Comparison of ENCODE assay signal across 14 cellular contexts in the genomic region with DNA sequence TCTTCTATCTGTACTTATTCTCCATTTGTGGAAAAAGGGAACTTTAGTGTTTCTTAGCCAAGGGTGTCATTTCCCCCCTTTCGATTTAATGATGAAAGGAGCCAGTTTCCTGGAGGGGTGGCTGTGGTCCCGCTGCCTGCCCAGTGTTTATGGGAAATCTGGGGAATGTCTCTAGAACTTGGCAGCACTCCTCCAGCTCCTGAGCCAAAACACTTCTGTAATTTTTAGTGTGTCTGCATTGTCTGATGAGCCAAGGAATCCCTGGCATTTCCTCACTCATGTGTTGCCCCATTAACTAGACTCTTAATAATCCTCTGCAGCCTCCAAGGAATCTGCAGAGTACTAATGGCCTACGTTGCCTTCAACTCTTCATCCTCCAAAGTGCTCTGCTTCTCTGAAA.
DNase-seq lines count a peak whose midpoint lies in the region; ATAC-seq and TF ChIP-seq lines count a peak whose summit lies in the region.
"Had no signal": no experiment of that assay in that cellular context is flagged by ENCODE, and none has a peak within 500 bp of the region (broad histone marks: within the 10 kb centered on the region; RNA-seq: fewer than 3 reads in every experiment).

No MANE protein-coding gene starts in this region.

- H3K36me3 Mint-ChIP-seq in stimulated activated naive B cell treated with anti-CD40 and anti-IgM and Interleukin-4, amounts not matched to agents 10 μg/mL and 1 μg/mL and 100 μg/mL, for 72 hours, result no peaks in the 10 kb centered on the region
- H3K36me3 Mint-ChIP-seq: activated CD4-positive, alpha-beta memory T cell treated with anti-CD3 and anti-CD28 coated beads for 36 hours had no signal

- H3K27me3 Mint-ChIP-seq in stimulated activated naive B cell treated with anti-CD40 and anti-IgM and Interleukin-4, amounts not matched to agents 10 μg/mL and 1 μg/mL and 100 μg/mL, for 72 hours, result no peaks in the 10 kb centered on the region
- H3K27me3 Mint-ChIP-seq: activated CD4-positive, alpha-beta memory T cell treated with anti-CD3 and anti-CD28 coated beads for 36 hours had no signal

- TF ChIP-seq CTCF in left ventricle myocardium inferior (IDR thresholded peaks at IDR 0.05; ENCODE audit: borderline replicate concordance), result no peak
- TF ChIP-seq CTCF in omental fat pad (IDR thresholded peaks at IDR 0.05), result no peak

- intact Hi-C loops in left ventricle myocardium inferior (cut with micrococcal nuclease), result no loop called here

- H3K4me3 ChIP-seq in left ventricle myocardium inferior, result no peak overlapping the region
- H3K4me3 ChIP-seq: ascending aorta had no signal

- peaks cover 25% of the 10 kb centered on the region for H3K4me1 ChIP-seq in left ventricle myocardium inferior
- H3K4me1 ChIP-seq: foreskin keratinocyte had no signal

- H3K27ac Mint-ChIP-seq in stimulated activated naive B cell treated with anti-CD40 and anti-IgM and Interleukin-4, amounts not matched to agents 10 μg/mL and 1 μg/mL and 100 μg/mL, for 72 hours, result no peak overlapping the region
- H3K27ac Mint-ChIP-seq: activated CD4-positive, alpha-beta memory T cell treated with anti-CD3 and anti-CD28 coated beads for 36 hours had no signal

- H3K9me3 ChIP-seq in left ventricle myocardium inferior (replicated peaks), result peaks cover 2% of the 10 kb centered on the region
- H3K9me3 ChIP-seq: ascending aorta had no signal

- no peaks in the 10 kb centered on the region for H3K36me3 ChIP-seq in left ventricle myocardium inferior
- H3K36me3 ChIP-seq: ascending aorta had no signal

- H3K9me3 Mint-ChIP-seq in stimulated activated naive B cell treated with anti-CD40 and anti-IgM and Interleukin-4, amounts not matched to agents 10 μg/mL and 1 μg/mL and 100 μg/mL, for 72 hours, result peaks cover 0 to 3% of the 10 kb centered on the region in 2 donors

- no peaks in the 10 kb centered on the region for H3K4me1 Mint-ChIP-seq in stimulated activated naive B cell treated with anti-CD40 and anti-IgM and Interleukin-4, amounts not matched to agents 10 μg/mL and 1 μg/mL and 100 μg/mL, for 72 hours

- ATAC-seq in omental fat pad (ENCODE audit: low FRiP score), result peak; percentile 90
- ATAC-seq in stimulated activated naive B cell treated with anti-CD40 and anti-IgM and Interleukin-4, amounts not matched to agents 10 μg/mL and 1 μg/mL and 100 μg/mL, for 72 hours (replicated peaks), result no peak
- ATAC-seq: foreskin keratinocyte had no signal

- in situ Hi-C loops in ACHN (cut with HindIII; ENCODE audit: low pct_ligation_motif_present, low pct_unique_long_range_greater_than_20kb, low sequenced_read_pairs), result no loop called here

- no peaks in the 10 kb centered on the region for H3K27me3 ChIP-seq in left ventricle myocardium inferior (ENCODE audit: low read depth)
- H3K27me3 ChIP-seq: ascending aorta, foreskin keratinocyte had no signal

- H3K4me3 Mint-ChIP-seq in stimulated activated naive B cell treated with anti-CD40 and anti-IgM and Interleukin-4, amounts not matched to agents 10 μg/mL and 1 μg/mL and 100 μg/mL, for 72 hours, result no peak overlapping the region
- H3K4me3 Mint-ChIP-seq: activated CD4-positive, alpha-beta memory T cell treated with anti-CD3 and anti-CD28 coated beads for 36 hours; neural crest cell had no signal

- DNase-seq in ACHN (peak; percentile 35), astrocyte of the hippocampus (ENCODE audit: low read depth, low spot score) (peak; percentile 95), left ventricle myocardium inferior (peak; percentile 61), omental fat pad (ENCODE audit: low spot score) (peak; percentile 22), NK-92 (lab: John Stamatoyannopoulos, UW; ENCODE audit: unreplicated experiment) (no peak), GM19238 (ENCODE audit: insufficient read length, low spot score) (no peak), DMS79 treated with DMSO at 0.1 percent for 48 hours (lab: John Stamatoyannopoulos, UW) (no peak)
- DNase-seq in stimulated activated naive B cell treated with anti-CD40 and anti-IgM and Interleukin-4, amounts not matched to agents 10 μg/mL and 1 μg/mL and 100 μg/mL, for 72 hours, result no peak
- DNase-seq: activated CD4-positive, alpha-beta memory T cell treated with anti-CD3 and anti-CD28 coated beads for 36 hours; foreskin keratinocyte; NCI-H2029 treated with DMSO at 0.1 percent for 48 hours; SHP77 treated with DMSO at 0.1 percent for 48 hours had no signal

- H3K27ac ChIP-seq in left ventricle myocardium inferior (replicated peaks), result peak overlapping the region; percentile 64
- H3K27ac ChIP-seq: ascending aorta, foreskin keratinocyte had no signal

Comparison
In these comparisons a context has a peak if more than half of its experiments do, and no peak if none do; other contexts are left out.
1. DNase-seq: peak in ACHN (single experiment), astrocyte of the hippocampus (single experiment), left ventricle myocardium inferior (single experiment) and omental fat pad (single experiment); none in stimulated activated naive B cell treated with anti-CD40 and anti-IgM and Interleukin-4, amounts not matched to agents 10 μg/mL and 1 μg/mL and 100 μg/mL, for 72 hours (single experiment), NK-92 (single experiment), GM19238 (single experiment) and DMS79 treated with DMSO at 0.1 percent for 48 hours (single experiment).